In genomic region chr3:186247821-186248814, GRCh38 we compare ENCODE assay signal across 14 cellular contexts.
DNase-seq lines count a peak whose midpoint lies in the region; ATAC-seq and TF ChIP-seq lines count a peak whose summit lies in the region.
"Had no signal": no experiment of that assay in that cellular context is flagged by ENCODE, and none has a peak within 500 bp of the region (broad histone marks: within the 10 kb centered on the region; RNA-seq: fewer than 3 reads in every experiment).

No MANE protein-coding gene starts in this region.

- no peak for TF ChIP-seq RAD21 in IMR-90 (IDR thresholded peaks at IDR 0.05; ENCODE audit: low read length)

- dilution Hi-C loops in IMR-90 (cut with HindIII; ENCODE audit: low sequenced_read_pairs, unreplicated experiment) = no loop called here

- H3K18ac ChIP-seq in IMR-90 (ENCODE audit: low read depth, low read length) = no peak overlapping the region

- no peak overlapping the region for H3K4ac ChIP-seq in IMR-90 (ENCODE audit: low read depth, low read length)

- H3K4me3 ChIP-seq in GM12865 (ENCODE audit: low read depth, low read length) (no peak overlapping the region), IMR-90 (ENCODE audit: insufficient read depth, low read depth, low read length) (no peak overlapping the region)

- no peak overlapping the region for H4K5ac ChIP-seq in IMR-90 (ENCODE audit: low read depth, low read length)

- no peak overlapping the region for H2BK20ac ChIP-seq in IMR-90 (ENCODE audit: low read depth, low read length)

- no peak for ATAC-seq in IMR-90 (ENCODE audit: low read depth)
- ATAC-seq in HG02852 (IDR thresholded peaks at IDR 0.05; ENCODE audit: unreplicated experiment) = no peak

- H2BK15ac ChIP-seq in IMR-90 (ENCODE audit: low read depth, low read length) = no peak overlapping the region

- CTCF ChIA-PET in IMR-90 (lab: Yijun Ruan, JAX) = interaction anchor here (0.8 to 1.6 kb wide), 3 partner anchors 11 to 265 kb away, joined by 3 to 4 read pairs (median 3); no protein-coding TSS in a partner anchor

- H3K4me2 ChIP-seq in IMR-90 (ENCODE audit: low read depth, low read length) = no peak overlapping the region

- no peak overlapping the region for H3K56ac ChIP-seq in IMR-90 (ENCODE audit: extremely low read depth, insufficient read depth, low read length)

- no peaks in the 10 kb centered on the region for H3K4me1 ChIP-seq in IMR-90 (ENCODE audit: control insufficient read depth, insufficient read depth, low read length)
- H3K4me1 ChIP-seq: parathyroid adenoma had no signal

- H3K79me1 ChIP-seq in IMR-90 (ENCODE audit: low read depth in 1 of 2, low read length in 2 of 2) = no peaks in the 10 kb centered on the region

- in situ Hi-C loops in IMR-90 (cut with MboI; ENCODE audit: low sequenced_read_pairs) = no loop called here

- no peaks in the 10 kb centered on the region for H3K9me1 ChIP-seq in IMR-90 (ENCODE audit: insufficient read depth, low read length)

- no peaks in the 10 kb centered on the region for H3K9me3 ChIP-seq in IMR-90 (ENCODE audit: control insufficient read depth, insufficient read depth, low read length)

- H3K36me3 ChIP-seq in IMR-90 (ENCODE audit: control insufficient read depth, insufficient read depth, low read length) = no peaks in the 10 kb centered on the region

- no peak overlapping the region for H2AK5ac ChIP-seq in IMR-90 (ENCODE audit: low read depth, low read length)

- no peak for TF ChIP-seq POLR2A in IMR-90 (IDR thresholded peaks at IDR 0.05; ENCODE audit: low read depth, low read length)

- no peak overlapping the region for H4K91ac ChIP-seq in IMR-90 (ENCODE audit: insufficient read depth, low read depth, low read length)

- no peak overlapping the region for H3K23ac ChIP-seq in IMR-90 (ENCODE audit: low read depth, low read length)

- no peak overlapping the region for H2AFZ ChIP-seq in IMR-90 (replicated peaks; ENCODE audit: low read length, poor library complexity)
- H2AFZ ChIP-seq: parathyroid adenoma had no signal

- H3K27me3 ChIP-seq in IMR-90 (ENCODE audit: control insufficient read depth, insufficient read depth, low read length) = peaks cover 29% of the 10 kb centered on the region

- WGBS in IMR-90 (ENCODE audit: extremely low coverage in 2 of 2, insufficient read length in 1 of 2), 2 experiments = 100% methylated on average over 1 of the region's 5 CpGs; no CpG with 5 or more reads in 1 of the 2 experiments

- no TSS peak for BruUV-seq in IMR-90 (replicated peaks; lab: Mats Ljungman, UMichigan)

- H4K20me1 ChIP-seq in IMR-90 (ENCODE audit: insufficient read depth, low read length) = no peaks in the 10 kb centered on the region

- no peak overlapping the region for H2BK5ac ChIP-seq in IMR-90 (ENCODE audit: low read depth, low read length, poor library complexity, severe bottlenecking)

- POLR2A ChIA-PET in IMR-90 (lab: Charles Lee; ENCODE audit: unreplicated experiment) = no interaction called here

- no peak overlapping the region for H3K27ac ChIP-seq in IMR-90 (ENCODE audit: insufficient read depth, low read length)
- H3K27ac ChIP-seq: HL-60, parathyroid adenoma had no signal

- H2AK9ac ChIP-seq in IMR-90 (replicated peaks; ENCODE audit: low read depth, low read length, poor library complexity) = no peak overlapping the region

- TF ChIP-seq CTCF in GM12865 (IDR thresholded peaks at IDR 0.05; ENCODE audit: insufficient read depth, low read depth, low read length, missing control alignments) = no peak
- TF ChIP-seq CTCF in IMR-90 (conservative IDR thresholded peaks at IDR 0.05; ENCODE audit: low read depth, low read length) = no peak

- H3K9ac ChIP-seq in IMR-90 (ENCODE audit: low read depth, low read length) = no peak overlapping the region
- H3K9ac ChIP-seq: parathyroid adenoma had no signal

- DNase-seq in GM12865 (ENCODE audit: low read depth) (peak; percentile 20), IMR-90 (peak; percentile 17), cerebellar cortex (ENCODE audit: low spot score) (peak; percentile 35), myocyte (ENCODE audit: low read depth) (peak; percentile 43), GM19238 (ENCODE audit: insufficient read length, low spot score) (no peak)
- DNase-seq in stimulated activated naive CD4-positive, alpha-beta T cell treated with Interleukin-2 at 50 U/mL for 16 hours (lab: John Stamatoyannopoulos, UW) = no peak
- DNase-seq: activated B cell treated with CpG ODN at 0.5 μM for 24 hours, kidney, NCI-H1694, NCI-H345, SW 1271 had no signal

- H2BK120ac ChIP-seq in IMR-90 (ENCODE audit: low read depth, low read length) = no peak overlapping the region

- no peak overlapping the region for H3K14ac ChIP-seq in IMR-90 (replicated peaks; ENCODE audit: low read depth, low read length)

- H4K8ac ChIP-seq in IMR-90 (ENCODE audit: low read depth in 2 of 2, low read length in 2 of 2) = no peak overlapping the region

- intact Hi-C loops in IMR-90 (cut with micrococcal nuclease) = no loop called here

TF ChIP-seq in IMR-90, 13 proteins besides CTCF, POLR2A, EP300 and RAD21:
- TF ChIP-seq NFE2L2 (IDR thresholded peaks at IDR 0.05; ENCODE audit: low read depth, low read length) = no peak
- TF ChIP-seq USF2 (IDR thresholded peaks at IDR 0.05; ENCODE audit: low read depth, low read length) = no peak
- no peak for TF ChIP-seq SMC3 (IDR thresholded peaks at IDR 0.05; ENCODE audit: low read depth, low read length)
- no peak for TF ChIP-seq RCOR1 (IDR thresholded peaks at IDR 0.05; ENCODE audit: insufficient replicate concordance, low read length)
- TF ChIP-seq ELK1 (IDR thresholded peaks at IDR 0.05; ENCODE audit: borderline replicate concordance, low read depth, low read length) = no peak
- TF ChIP-seq MXI1 (IDR thresholded peaks at IDR 0.05; ENCODE audit: borderline replicate concordance, low read depth, low read length) = no peak
- no peak for TF ChIP-seq RFX5 (IDR thresholded peaks at IDR 0.05; ENCODE audit: low read depth, low read length)
- TF ChIP-seq MAZ (IDR thresholded peaks at IDR 0.05; ENCODE audit: borderline replicate concordance, low read depth, low read length) = no peak
- TF ChIP-seq BHLHE40 (IDR thresholded peaks at IDR 0.05; ENCODE audit: low read depth, low read length) = no peak
- TF ChIP-seq CEBPB (IDR thresholded peaks at IDR 0.05; ENCODE audit: low read depth, low read length) = no peak
TF ChIP-seq in IMR-90: peak in this region for 0.

Comparison
In these comparisons a context has a peak if more than half of its experiments do, and no peak if none do; other contexts are left out.
1. DNase-seq: peak in GM12865 (single experiment), IMR-90 (single experiment), cerebellar cortex (single experiment) and myocyte (single experiment); none in GM19238 (single experiment) and stimulated activated naive CD4-positive, alpha-beta T cell treated with Interleukin-2 at 50 U/mL for 16 hours (single experiment).